13 cellular contexts compared by ENCODE assay signal in genomic region chr5:55418994-55419991, GRCh38.
DNase-seq lines count a peak whose midpoint lies in the region; ATAC-seq and TF ChIP-seq lines count a peak whose summit lies in the region.
"Had no signal": no experiment of that assay in that cellular context is flagged by ENCODE, and none has a peak within 500 bp of the region (broad histone marks: within the 10 kb centered on the region; RNA-seq: fewer than 3 reads in every experiment).

No MANE protein-coding gene starts in this region.

- no peak overlapping the region for H3K56ac ChIP-seq in H9 (ENCODE audit: insufficient read length, low read depth, low read length)

- H3K23ac ChIP-seq in H9 (ENCODE audit: insufficient read length, low read depth, low read length), result no peak overlapping the region

- H3K27me3 Mint-ChIP-seq in H9 (ENCODE audit: low read depth), result no peaks in the 10 kb centered on the region; the same call in 1 of the 2 replicates
- no peaks in the 10 kb centered on the region for H3K27me3 Mint-ChIP-seq in mesothelial cell of epicardium (ENCODE audit: low read depth)

- H4K8ac ChIP-seq in H9 (replicated peaks; ENCODE audit: insufficient read length, low read depth, low read length), result no peak overlapping the region

- H3T11ph ChIP-seq in H9 (ENCODE audit: low read length), result no peak overlapping the region

- H4K20me1 ChIP-seq in H9 (ENCODE audit: control insufficient read depth, insufficient read depth, insufficient read length), result no peaks in the 10 kb centered on the region

- no peaks in the 10 kb centered on the region for H3K79me2 ChIP-seq in H9 (ENCODE audit: insufficient read depth, low read length)

- no peak overlapping the region for H2AFZ ChIP-seq in H9 (ENCODE audit: low read length)

- H3K4ac ChIP-seq in H9 (ENCODE audit: low read depth, low read length), result no peak overlapping the region

- no peak overlapping the region for H3K9ac ChIP-seq in H9 (ENCODE audit: extremely low read depth, insufficient read length, low read length)

- in situ Hi-C loops in brain microvascular endothelial cell (cut with HindIII; ENCODE audit: low pct_ligation_motif_present, low sequenced_read_pairs), result no loop called here

- no peak overlapping the region for H2BK120ac ChIP-seq in H9 (ENCODE audit: low read depth, low read length, poor library complexity, severe bottlenecking)

- no peak overlapping the region for H3K18ac ChIP-seq in H9 (ENCODE audit: insufficient read length, low read depth, low read length)

- H3K9me3 Mint-ChIP-seq in H9 (no peaks in the 10 kb centered on the region), mesothelial cell of epicardium (peaks cover 5% of the 10 kb centered on the region)
- H3K9me3 Mint-ChIP-seq: activated T-cell treated with anti-CD3 and anti-CD28 coated beads, Interleukin-2, amount 50 U/mL, for 4 hours had no signal

- H3K27me3 ChIP-seq in H9 (ENCODE audit: insufficient read depth, low read length) (no peaks in the 10 kb centered on the region), brain microvascular endothelial cell (replicated peaks) (no peaks in the 10 kb centered on the region)
- H3K27me3 ChIP-seq: heart left ventricle had no signal

- DNase-seq in AG08396 (ENCODE audit: low spot score) (peak; percentile 19), H9 (no peak), brain microvascular endothelial cell (peak; percentile 53), mesothelial cell of epicardium (ENCODE audit: low spot score in 2 of 2, unreplicated experiment in 2 of 2) (no peak), ecto neural progenitor cell (ENCODE audit: low spot score) (no peak)
- DNase-seq in stimulated activated CD4-positive, alpha-beta T cell treated with anti-CD3 and anti-CD28 coated beads, Interleukin-12 subunit alpha, Interleukin-12 subunit beta, amount 100 ng/mL, for 4 hours, result no peak
- DNase-seq: activated T-cell treated with anti-CD3 and anti-CD28 coated beads, Interleukin-2, amount 50 U/mL, for 4 hours; cerebellar nuclear complex; heart left ventricle; midbrain; NCI-H2081 had no signal

- H3K36me3 Mint-ChIP-seq in H9 (ENCODE audit: insufficient read depth in 1 of 3, low read depth in 3 of 3), result peaks cover 23 to 64% (median 28%) of the 10 kb centered on the region in 3 experiments
- peaks cover 28% of the 10 kb centered on the region for H3K36me3 Mint-ChIP-seq in mesothelial cell of epicardium

- no peak overlapping the region for H3K4me3 Mint-ChIP-seq in H9
- no peak overlapping the region for H3K4me3 Mint-ChIP-seq in mesothelial cell of epicardium
- H3K4me3 Mint-ChIP-seq: activated T-cell treated with anti-CD3 and anti-CD28 coated beads, Interleukin-2, amount 50 U/mL, for 4 hours had no signal

- H3K79me1 ChIP-seq in H9 (ENCODE audit: insufficient read depth, low read depth, low read length, poor library complexity, severe bottlenecking), result no peaks in the 10 kb centered on the region

- H4K91ac ChIP-seq in H9 (ENCODE audit: insufficient read length, low read depth, low read length), result no peak overlapping the region

- no peaks in the 10 kb centered on the region for H3K23me2 ChIP-seq in H9 (ENCODE audit: insufficient read length, low read depth, low read length, poor library complexity, severe bottlenecking)

- no peaks in the 10 kb centered on the region; the same call in 1 of the 2 replicates for H3K4me1 ChIP-seq in H9 (ENCODE audit: insufficient read depth, low read length)

- H3K36me3 ChIP-seq in brain microvascular endothelial cell (replicated peaks), result peaks cover 10% of the 10 kb centered on the region

- H3K9me3 ChIP-seq in H9 (ENCODE audit: control insufficient read depth, low read depth, low read length), result no peaks in the 10 kb centered on the region
- H3K9me3 ChIP-seq: heart left ventricle had no signal

- peak overlapping the region; percentile 15 to 80 (median 71); a peak in 5 of 7 replicates for H3K27ac Mint-ChIP-seq in H9
- peak overlapping the region; percentile 60 for H3K27ac Mint-ChIP-seq in mesothelial cell of epicardium

- H3K14ac ChIP-seq in H9 (ENCODE audit: insufficient read depth, low read length), result no peak overlapping the region

- TF ChIP-seq CTCF in H9 (conservative IDR thresholded peaks at IDR 0.05) (no peak), brain microvascular endothelial cell (IDR thresholded peaks at IDR 0.05; ENCODE audit: low read depth, low read length, missing control alignments) (no peak), mesothelial cell of epicardium (IDR thresholded peaks at IDR 0.05; ENCODE audit: unreplicated experiment) (no peak)

- H3K4me1 Mint-ChIP-seq in H9, result peaks cover 6 to 15% of the 10 kb centered on the region in 2 experiments
- peaks cover 44% of the 10 kb centered on the region for H3K4me1 Mint-ChIP-seq in mesothelial cell of epicardium

- no peak overlapping the region for H3K4me2 ChIP-seq in H9 (ENCODE audit: insufficient read depth, insufficient read length, low read length)

- no peak overlapping the region for H2BK15ac ChIP-seq in H9 (ENCODE audit: low read depth, low read length)

- H2BK12ac ChIP-seq in H9 (ENCODE audit: insufficient read length, low read depth, low read length), result no peak overlapping the region

- H3K4me3 ChIP-seq in brain microvascular endothelial cell (ENCODE audit: low read depth, low read length), result no peak overlapping the region
- H3K4me3 ChIP-seq: heart left ventricle had no signal

- no peak overlapping the region for H2BK5ac ChIP-seq in H9 (ENCODE audit: insufficient read length, low read length)

- H4K5ac ChIP-seq in H9 (ENCODE audit: insufficient read length, low read depth, low read length), result no peak overlapping the region

- H2BK20ac ChIP-seq in H9 (ENCODE audit: low read depth, low read length, poor library complexity, severe bottlenecking), result no peak overlapping the region

- no peak overlapping the region for H2AK5ac ChIP-seq in H9 (ENCODE audit: insufficient read length, low read length)

- ATAC-seq in GM18858 (IDR thresholded peaks at IDR 0.05; ENCODE audit: unreplicated experiment) (no peak), HG02870 (IDR thresholded peaks at IDR 0.05; ENCODE audit: unreplicated experiment) (no peak)
- ATAC-seq: activated T-cell treated with anti-CD3 and anti-CD28 coated beads, Interleukin-2, amount 50 U/mL, for 4 hours had no signal

- H3K27ac ChIP-seq in H9 (ENCODE audit: insufficient read length, low read depth, low read length) (no peak overlapping the region), brain microvascular endothelial cell (no peak overlapping the region)

Comparison
In these comparisons a context has a peak if more than half of its experiments do, and no peak if none do; other contexts are left out.
1. DNase-seq: peak in AG08396 (single experiment) and brain microvascular endothelial cell (single experiment); none in H9 (single experiment), mesothelial cell of epicardium (0 of 2), ecto neural progenitor cell (single experiment) and stimulated activated CD4-positive, alpha-beta T cell treated with anti-CD3 and anti-CD28 coated beads, Interleukin-12 subunit alpha, Interleukin-12 subunit beta, amount 100 ng/mL, for 4 hours (single experiment).